Comparison of ENCODE assay signal across 22 cellular contexts in genomic region chr20:49404461-49404860, GRCh38.
"Had no signal": no experiment of that assay in that cellular context is flagged by ENCODE, and none has a peak within 500 bp of the region (broad histone marks: within the 10 kb centered on the region; RNA-seq: fewer than 3 reads in every experiment).

No MANE protein-coding gene starts in this region.

- H3K9me3 ChIP-seq: Peyer's patch had no signal

- H3K4me3 ChIP-seq: PC-9, Peyer's patch, SK-N-MC had no signal

- H3K36me3 ChIP-seq: Peyer's patch had no signal

- ATAC-seq: Right ventricle myocardium inferior, SK-N-SH treated with all-trans-retinoic acid at 6 μM for 48 hours, T-cell had no signal

- H3K27ac ChIP-seq: KMS-11, PC-9, Peyer's patch, SK-N-MC had no signal

- H3K4me1 ChIP-seq: Peyer's patch had no signal

- DNase-seq: Karpas-422, MM.1S, MV-4-11, NCI-H1436 treated with DMSO at 0.1 percent for 48 hours, NCI-H1694 treated with DMSO at 0.1 percent for 48 hours, NCI-H187 treated with DMSO at 0.1 percent for 48 hours, NCI-H2081, NCI-H2171 treated with DMSO at 0.1 percent for 48 hours, NCI-H446, NCI-H510A treated with DMSO at 0.1 percent for 48 hours, NCI-H524 treated with DMSO at 0.1 percent for 48 hours, NCI-H526 treated with DMSO at 0.1 percent for 48 hours, PC-9, Peyer's patch, RPMI8226, SHP77, SIG-M5, T-cell had no signal

- H3K27me3 ChIP-seq: Peyer's patch had no signal
